ENCODE assay signal across 1 cellular context in the genomic region with DNA sequence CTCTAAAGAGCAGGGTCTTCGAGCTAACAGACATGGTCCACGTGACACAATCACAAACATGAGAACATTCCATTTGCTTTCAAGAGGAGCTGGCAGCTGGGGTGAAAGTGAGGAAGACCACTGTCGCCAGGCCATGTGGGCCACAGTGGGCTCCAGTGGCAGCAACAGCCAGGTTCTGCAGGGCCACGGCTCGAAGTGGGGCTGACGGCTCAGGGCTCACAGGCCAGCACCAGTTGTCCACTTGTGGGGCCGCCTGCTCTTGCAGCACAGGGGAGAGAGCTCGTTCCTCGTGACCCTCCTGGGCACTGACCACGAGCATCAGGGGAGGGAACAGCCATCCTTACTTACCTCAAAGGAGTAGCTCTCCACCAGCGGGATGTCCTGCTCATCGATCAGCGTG.
TF ChIP-seq lines count a peak whose summit lies in the region.

No MANE protein-coding gene starts in this region.

TF ChIP-seq in A549, 52 proteins besides CTCF, POLR2A, EP300 and RAD21:
- TF ChIP-seq RFX5 (IDR thresholded peaks at IDR 0.05) (no peak), EHMT2 (IDR thresholded peaks at IDR 0.05; ENCODE audit: low read depth) (no peak), HEYL (CRISPR knock-in tag; IDR thresholded peaks at IDR 0.05) (no peak), ESRRA (IDR thresholded peaks at IDR 0.05; ENCODE audit: borderline replicate concordance, low read length) (no peak), JUNB (IDR thresholded peaks at IDR 0.05) (no peak), ZC3H11A (IDR thresholded peaks at IDR 0.05) (no peak), EHF (CRISPR knock-in tag; IDR thresholded peaks at IDR 0.05) (no peak), TFCP2L1 (CRISPR knock-in tag; IDR thresholded peaks at IDR 0.05) (no peak), SMC3 (IDR thresholded peaks at IDR 0.05) (no peak), CHD4 (IDR thresholded peaks at IDR 0.05; ENCODE audit: borderline replicate concordance) (no peak), MAX (IDR thresholded peaks at IDR 0.05) (no peak), FOSL2 (IDR thresholded peaks at IDR 0.05) (no peak), FOSL2 (CRISPR knock-in tag; IDR thresholded peaks at IDR 0.05) (no peak), NPAS2 (CRISPR knock-in tag; IDR thresholded peaks at IDR 0.05; ENCODE audit: borderline replicate concordance) (no peak), BHLHE40 (IDR thresholded peaks at IDR 0.05; ENCODE audit: low read depth, low read length) (no peak), POLR2AphosphoS2 (conservative IDR thresholded peaks at IDR 0.05; ENCODE audit: low read length) (no peak)
- TF ChIP-seq, protein P1, sequence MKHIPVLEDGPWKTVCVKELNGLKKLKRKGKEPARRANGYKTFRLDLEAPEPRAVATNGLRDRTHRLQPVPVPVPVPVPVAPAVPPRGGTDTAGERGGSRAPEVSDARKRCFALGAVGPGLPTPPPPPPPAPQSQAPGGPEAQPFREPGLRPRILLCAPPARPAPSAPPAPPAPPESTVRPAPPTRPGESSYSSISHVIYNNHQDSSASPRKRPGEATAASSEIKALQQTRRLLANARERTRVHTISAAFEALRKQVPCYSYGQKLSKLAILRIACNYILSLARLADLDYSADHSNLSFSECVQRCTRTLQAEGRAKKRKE (CRISPR knock-in tag; IDR thresholded peaks at IDR 0.05; ENCODE audit: low read depth) = no peak
